In the genomic region with DNA sequence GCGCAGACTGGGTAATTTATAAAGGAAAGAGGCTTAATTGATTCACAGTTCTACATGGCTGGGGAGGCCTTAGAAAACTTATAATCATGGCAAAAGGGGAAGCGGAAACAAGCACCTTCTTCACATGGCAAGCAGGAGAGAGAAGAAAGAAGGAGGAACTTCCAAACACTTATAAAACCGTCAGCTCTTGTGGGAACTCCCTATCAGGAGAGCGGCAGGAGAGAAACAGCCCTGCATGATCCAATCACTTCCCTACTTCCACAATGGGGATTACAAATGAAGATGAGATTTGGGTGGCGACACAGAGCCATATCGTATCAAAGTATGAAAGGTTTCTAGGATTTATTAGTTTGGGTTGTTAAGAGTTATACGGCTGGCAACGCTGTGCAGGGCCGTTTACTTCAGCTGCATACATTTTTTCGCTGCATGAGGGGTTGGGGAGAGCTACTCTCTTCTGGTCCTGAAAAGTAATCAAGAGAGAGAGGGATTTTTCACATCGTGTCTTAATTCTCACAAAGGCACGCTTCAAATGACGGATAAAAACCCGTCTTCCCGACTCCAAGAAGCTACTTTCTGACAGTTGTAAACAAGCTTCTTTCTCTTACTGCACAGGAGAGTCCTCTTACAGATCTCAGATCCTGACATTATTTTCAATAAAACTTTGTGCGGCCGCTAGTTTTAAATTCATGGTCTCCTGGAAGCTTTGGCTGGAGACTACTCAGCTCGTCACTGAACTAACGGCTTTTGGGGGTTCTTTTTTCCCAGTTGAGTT, we compare ENCODE assay signal across 8 cellular contexts. TPM values are rescaled to one million over a fixed set of nuclear protein-coding genes. Genes with fewer than 3 reads are reported as not detected.
DNase-seq lines count a peak whose midpoint lies in the region; ATAC-seq, FAIRE-seq and TF ChIP-seq lines count a peak whose summit lies in the region.

No MANE protein-coding gene starts in this region.

- H3K4me3 Mint-ChIP-seq in activated T-helper 17 cell treated with anti-CD3 and anti-CD28 coated beads, Interleukin-2, amount 50 U/mL, for 72 hours, result peak overlapping the region; percentile 87

- H3K36me3 ChIP-seq in cardiac muscle cell (no peaks in the 10 kb centered on the region), pancreas (no peaks in the 10 kb centered on the region)

- H3K9me3 ChIP-seq in cardiac muscle cell (ENCODE audit: low read depth) (no peaks in the 10 kb centered on the region), pancreas (no peaks in the 10 kb centered on the region)

- H3K27ac Mint-ChIP-seq in activated T-helper 17 cell treated with anti-CD3 and anti-CD28 coated beads, Interleukin-2, amount 50 U/mL, for 72 hours, result peak overlapping the region; percentile 91

- no peak for FAIRE-seq in pancreas (lab: Jason Lieb, UNC)

- 4 to 7% methylated on average over 19 of the region's 19 CpGs for WGBS in pancreas, 2 donors

- peaks cover 29% of the 10 kb centered on the region for H3K4me1 Mint-ChIP-seq in activated T-helper 17 cell treated with anti-CD3 and anti-CD28 coated beads, Interleukin-2, amount 50 U/mL, for 72 hours

- H3K27me3 ChIP-seq in cardiac muscle cell, result no peaks in the 10 kb centered on the region
- H3K27me3 ChIP-seq in pancreas, result no peaks in the 10 kb centered on the region

- no peak for TF ChIP-seq CTCF in cardiac muscle cell (IDR thresholded peaks at IDR 0.05; ENCODE audit: low read depth, low read length)
- TF ChIP-seq CTCF in pancreas (IDR thresholded peaks at IDR 0.05), result no peak

- peak overlapping the region; percentile 86 for H3K4me3 ChIP-seq in cardiac muscle cell
- peak overlapping the region; percentile 48 to 62 (median 54) for H3K4me3 ChIP-seq in pancreas

- H3K27ac ChIP-seq in cardiac muscle cell, result peak overlapping the region; percentile 94
- H3K27ac ChIP-seq in pancreas, result peak overlapping the region; percentile 83 to 91 (median 88)

- peaks cover 20% of the 10 kb centered on the region for H3K36me3 Mint-ChIP-seq in activated T-helper 17 cell treated with anti-CD3 and anti-CD28 coated beads, Interleukin-2, amount 50 U/mL, for 72 hours (ENCODE audit: low read depth)

- H3K27me3 Mint-ChIP-seq in activated T-helper 17 cell treated with anti-CD3 and anti-CD28 coated beads, Interleukin-2, amount 50 U/mL, for 72 hours, result no peaks in the 10 kb centered on the region

- peaks cover 4% of the 10 kb centered on the region for H3K9me3 Mint-ChIP-seq in activated T-helper 17 cell treated with anti-CD3 and anti-CD28 coated beads, Interleukin-2, amount 50 U/mL, for 72 hours

- H3K4me1 ChIP-seq in cardiac muscle cell (ENCODE audit: low read depth) (peaks cover 5% of the 10 kb centered on the region), pancreas (peaks cover 5 to 12% (median 6%) of the 10 kb centered on the region in 3 donors)

- ATAC-seq in GM21723 (IDR thresholded peaks at IDR 0.05; ENCODE audit: unreplicated experiment) (peak; percentile 22), pancreas (peak; percentile 25 to 72 (median 48)), HG02970 (IDR thresholded peaks at IDR 0.05; ENCODE audit: low FRiP score, unreplicated experiment) (no peak)
- ATAC-seq in activated T-helper 17 cell treated with anti-CD3 and anti-CD28 coated beads, Interleukin-2, amount 50 U/mL, for 72 hours (replicated peaks), result peak; percentile 18

- peak; percentile 47 for DNase-seq in NCI-H1092 treated with DMSO at 0.1 percent for 48 hours (lab: John Stamatoyannopoulos, UW)
- DNase-seq in NCI-H1092 (lab: John Stamatoyannopoulos, UW), result no peak
- peak; percentile 66 for DNase-seq in KG1 (lab: John Stamatoyannopoulos, UW)
- peak; percentile 40 to 64 for DNase-seq in cardiac muscle cell (ENCODE audit: low read depth in 1 of 2, low spot score in 1 of 2)
- DNase-seq in pancreas, result no peak

- intact Hi-C loops in pancreas (cut with DNase I), result no loop called here

RNA-seq across cellular contexts. Expression of gene GTPBP10, which starts 0.8 kb away (rescaled TPM):
- 10 to 100 TPM; 29.5 to 30.4 TPM for total RNA-seq in activated T-helper 17 cell treated with anti-CD3 and anti-CD28 coated beads, Interleukin-2, amount 50 U/mL, for 72 hours
- 5.4 and 5.5 TPM in 2 replicates for total RNA-seq in cardiac muscle cell
- 11.2 and 12.7 TPM in 2 replicates for polyA plus RNA-seq in cardiac muscle cell
- 10 to 100 TPM in 4 of 6 donors, 1 to 10 TPM in 2; 9.2 to 14.7 (median 12.1) TPM for total RNA-seq in pancreas
- 10 to 100 TPM in 1 of 2 donors, 1 to 10 TPM in 1; 8.1 to 10.2 TPM for polyA plus RNA-seq in pancreas

RNA-seq across cellular contexts. Expression of gene FAM237B, which starts 24.6 kb away (rescaled TPM):
- total RNA-seq in activated T-helper 17 cell treated with anti-CD3 and anti-CD28 coated beads, Interleukin-2, amount 50 U/mL, for 72 hours, result not detected
- total RNA-seq in cardiac muscle cell (not detected in 2 replicates), pancreas (not detected)
- polyA plus RNA-seq in cardiac muscle cell (not detected in 2 replicates), pancreas (not detected)

RNA-seq across cellular contexts. Expression of gene CLDN12, which starts 57.5 kb away (rescaled TPM):
- total RNA-seq in activated T-helper 17 cell treated with anti-CD3 and anti-CD28 coated beads, Interleukin-2, amount 50 U/mL, for 72 hours, result 10 to 100 TPM in 1 of 2 donors, 1 to 10 TPM in 1; 5.6 to 11.0 TPM
- total RNA-seq in cardiac muscle cell, result 24.6 and 25.8 TPM in 2 replicates
- polyA plus RNA-seq in cardiac muscle cell, result 23.7 and 31.8 TPM in 2 replicates
- 10 to 100 TPM; 11.8 to 33.3 (median 17.1) TPM for total RNA-seq in pancreas
- polyA plus RNA-seq in pancreas, result 10 to 100 TPM; 10.5 to 14.2 TPM

Comparison
In these comparisons a context has a peak if more than half of its experiments do, and no peak if none do; other contexts are left out.
1. DNase-seq: peak in NCI-H1092 treated with DMSO at 0.1 percent for 48 hours (single experiment), KG1 (single experiment) and cardiac muscle cell (2 of 2); none in NCI-H1092 (single experiment) and pancreas (0 of 6).